ENCODE assay signal across 8 cellular contexts in genomic region chr1:192821296-192821695, GRCh38.
"Had no signal": no experiment of that assay in that cellular context is flagged by ENCODE, and none has a peak within 500 bp of the region (broad histone marks: within the 10 kb centered on the region; RNA-seq: fewer than 3 reads in every experiment).

No MANE protein-coding gene starts in this region.

- DNase-seq: GM23248, GOT3, H7, H9, HCEC 1CT, HFFc6 had no signal

- H3K4me2 ChIP-seq: GM23338 had no signal

- H3K36me3 ChIP-seq: HAP-1 had no signal

- H3K9me3 ChIP-seq: HAP-1 had no signal

- H3K4me1 ChIP-seq: HAP-1 had no signal

- H3K4me3 ChIP-seq: GM23248, GM23338, HAP-1 had no signal

- H3K9ac ChIP-seq: GM23248 had no signal

- H2AFZ ChIP-seq: GM23248 had no signal

- H3K27ac ChIP-seq: GM23248 had no signal
